1 cellular context compared by ENCODE assay signal in genomic region chr6:133635447-133635846, GRCh38.
TF ChIP-seq lines count a peak whose summit lies in the region.

No MANE protein-coding gene starts in this region.

TF ChIP-seq in IMR-90, 13 proteins besides CTCF, POLR2A, EP300 and RAD21:
- TF ChIP-seq ELK1 (IDR thresholded peaks at IDR 0.05; ENCODE audit: borderline replicate concordance, low read depth, low read length) = no peak
- TF ChIP-seq USF2 (IDR thresholded peaks at IDR 0.05; ENCODE audit: low read depth, low read length) = no peak
- TF ChIP-seq FOS (IDR thresholded peaks at IDR 0.05; ENCODE audit: low read depth, low read length) = no peak
- no peak for TF ChIP-seq BHLHE40 (IDR thresholded peaks at IDR 0.05; ENCODE audit: low read depth, low read length)
- TF ChIP-seq NFE2L2 (IDR thresholded peaks at IDR 0.05; ENCODE audit: low read depth, low read length) = no peak
- no peak for TF ChIP-seq CHD1 (IDR thresholded peaks at IDR 0.05; ENCODE audit: low read depth, low read length)
- TF ChIP-seq CEBPB (IDR thresholded peaks at IDR 0.05; ENCODE audit: low read depth, low read length) = no peak
- TF ChIP-seq RCOR1 (IDR thresholded peaks at IDR 0.05; ENCODE audit: insufficient replicate concordance, low read length) = no peak
- no peak for TF ChIP-seq MXI1 (IDR thresholded peaks at IDR 0.05; ENCODE audit: borderline replicate concordance, low read depth, low read length)
- TF ChIP-seq MAZ (IDR thresholded peaks at IDR 0.05; ENCODE audit: borderline replicate concordance, low read depth, low read length) = no peak
- TF ChIP-seq MAFK (IDR thresholded peaks at IDR 0.05; ENCODE audit: low read depth, low read length) = no peak
- TF ChIP-seq RFX5 (IDR thresholded peaks at IDR 0.05; ENCODE audit: low read depth, low read length) = no peak
